Comparison of ENCODE assay signal across 10 cellular contexts in the genomic region with DNA sequence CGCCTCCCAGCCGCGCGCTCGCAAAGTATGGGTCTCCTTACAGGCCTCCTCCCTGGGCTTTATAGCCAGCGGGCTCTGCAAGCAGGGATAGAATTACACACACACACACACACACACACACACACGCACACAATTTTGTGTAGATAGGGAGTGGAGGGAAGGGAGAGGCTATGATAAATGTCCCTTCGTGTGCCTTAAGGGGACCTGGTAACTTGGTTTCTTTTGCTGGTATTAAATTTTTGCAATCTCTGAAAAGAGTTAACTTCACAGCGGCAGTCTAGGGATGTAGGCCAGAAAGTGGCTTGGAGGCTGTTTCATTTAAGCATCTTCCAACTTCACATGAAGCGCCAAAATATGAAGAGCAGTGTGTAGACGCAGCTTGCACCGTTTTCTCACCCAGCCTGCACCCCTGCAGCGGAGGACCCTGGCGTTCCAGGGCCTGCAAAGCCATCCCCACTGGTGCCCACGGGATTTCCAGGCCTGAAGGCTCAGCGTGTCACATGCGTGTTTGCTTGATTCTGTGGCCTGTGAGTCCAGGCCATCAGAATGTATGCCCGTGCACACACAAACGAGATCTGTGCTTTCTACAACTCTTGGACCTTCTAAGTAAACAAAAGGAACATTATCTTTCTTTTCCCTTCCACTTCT.
DNase-seq lines count a peak whose midpoint lies in the region; ATAC-seq and TF ChIP-seq lines count a peak whose summit lies in the region.
"Had no signal": no experiment of that assay in that cellular context is flagged by ENCODE, and none has a peak within 500 bp of the region (broad histone marks: within the 10 kb centered on the region; RNA-seq: fewer than 3 reads in every experiment).

No MANE protein-coding gene starts in this region.

- no peak overlapping the region for H3K4me3 ChIP-seq in CD4-positive, CD25-positive, alpha-beta regulatory T cell (ENCODE audit: low read depth, low read length)
- H3K4me3 ChIP-seq in HUES48 (ENCODE audit: low read depth, low read length) (peak overlapping the region; percentile 20), esophagus muscularis mucosa (peak overlapping the region; percentile 55 to 72 (median 65)), spleen (peak overlapping the region in 4 of 8 donors; percentile 60 to 78 (median 62))

- 31% methylated on average over 19 of the region's 19 CpGs for WGBS in esophagus muscularis mucosa
- WGBS in spleen, 5 donors: 47 to 66% (median 49%) methylated on average over 14 to 19 of the region's 19 CpGs

- H3K9ac ChIP-seq in HUES48 (ENCODE audit: low read depth, low read length): no peak overlapping the region

- no peaks in the 10 kb centered on the region for H3K9me3 ChIP-seq in CD4-positive, CD25-positive, alpha-beta regulatory T cell (ENCODE audit: control insufficient read depth in 2 of 2, low read length in 2 of 2)
- H3K9me3 ChIP-seq in HUES48 (ENCODE audit: control insufficient read depth, insufficient read depth, low read length) (no peaks in the 10 kb centered on the region), esophagus muscularis mucosa (no peaks in the 10 kb centered on the region), spleen (no peaks in the 10 kb centered on the region)

- H3K27me3 ChIP-seq in CD4-positive, CD25-positive, alpha-beta regulatory T cell (ENCODE audit: control insufficient read depth, insufficient read depth, low read length): peaks cover 21% of the 10 kb centered on the region
- H3K27me3 ChIP-seq in HUES48 (ENCODE audit: control insufficient read depth, insufficient read depth, low read length) (peaks cover 72% of the 10 kb centered on the region), esophagus muscularis mucosa (peaks cover 0 to 60% (median 2%) of the 10 kb centered on the region in 4 donors), spleen (replicated peaks in 1 of 7) (peaks cover 0 to 70% (median 31%) of the 10 kb centered on the region in 7 donors)

- H3K27me3 Mint-ChIP-seq in CD4-positive, CD25-positive, alpha-beta regulatory T cell: peaks cover 27% of the 10 kb centered on the region
- H3K27me3 Mint-ChIP-seq in neural crest cell (ENCODE audit: low read depth): peaks cover 54% of the 10 kb centered on the region

- intact Hi-C loops in esophagus muscularis mucosa (cut with DNase I) (no loop called here), spleen (cut with DNase I; ENCODE audit: low total_unique reads) (no loop called here)

- H3K4me3 Mint-ChIP-seq in CD4-positive, CD25-positive, alpha-beta regulatory T cell: peak overlapping the region in 3 of 4 donors; percentile 14 to 60 (median 27)
- peak overlapping the region; percentile 77 for H3K4me3 Mint-ChIP-seq in neural crest cell
- H3K4me3 Mint-ChIP-seq: activated CD4-positive, alpha-beta memory T cell treated with anti-CD3 and anti-CD28 coated beads, Interleukin-2, amount 10 ng/mL, durations not matched to agents 7 days and 5 days had no signal

- TF ChIP-seq EP300 in esophagus muscularis mucosa (IDR thresholded peaks at IDR 0.05): no peak

- no peaks in the 10 kb centered on the region for H3K36me3 ChIP-seq in CD4-positive, CD25-positive, alpha-beta regulatory T cell (ENCODE audit: control insufficient read depth, insufficient read depth, low read length)
- H3K36me3 ChIP-seq in HUES48 (ENCODE audit: control insufficient read depth, insufficient read depth, low read length): no peaks in the 10 kb centered on the region
- no peaks in the 10 kb centered on the region for H3K36me3 ChIP-seq in esophagus muscularis mucosa
- H3K36me3 ChIP-seq in spleen: no peaks in the 10 kb centered on the region

- no peak for TF ChIP-seq POLR2A in esophagus muscularis mucosa (IDR thresholded peaks at IDR 0.05; ENCODE audit: low read depth)
- TF ChIP-seq POLR2A in spleen (IDR thresholded peaks at IDR 0.05): no peak

- TF ChIP-seq CTCF in esophagus muscularis mucosa (IDR thresholded peaks at IDR 0.05) (no peak), neural crest cell (conservative IDR thresholded peaks at IDR 0.05) (no peak), spleen (IDR thresholded peaks at IDR 0.05 in 8 of 11, conservative IDR thresholded peaks at IDR 0.05 in 3 of 11) (no peak)

- peaks cover 0 to 6% (median 0%) of the 10 kb centered on the region in 7 donors for H3K9me3 Mint-ChIP-seq in CD4-positive, CD25-positive, alpha-beta regulatory T cell
- H3K9me3 Mint-ChIP-seq in neural crest cell: no peaks in the 10 kb centered on the region
- H3K9me3 Mint-ChIP-seq: activated CD4-positive, alpha-beta memory T cell treated with anti-CD3 and anti-CD28 coated beads, Interleukin-2, amount 10 ng/mL, durations not matched to agents 7 days and 5 days; activated naive CD4-positive, alpha-beta T cell treated with anti-CD3 and anti-CD28 coated beads, Interleukin-2, amount 50 U/mL, for 72 hours had no signal

- ATAC-seq in CD4-positive, CD25-positive, alpha-beta regulatory T cell (ENCODE audit: low read depth in 2 of 2): no peak
- no peak for ATAC-seq in GM21825 (IDR thresholded peaks at IDR 0.05; ENCODE audit: unreplicated experiment)
- no peak for ATAC-seq in HG03280 (IDR thresholded peaks at IDR 0.05; ENCODE audit: unreplicated experiment)

- no peaks in the 10 kb centered on the region for H3K36me3 Mint-ChIP-seq in CD4-positive, CD25-positive, alpha-beta regulatory T cell
- H3K36me3 Mint-ChIP-seq in neural crest cell (ENCODE audit: low read depth): no peaks in the 10 kb centered on the region
- H3K36me3 Mint-ChIP-seq: activated naive CD4-positive, alpha-beta T cell treated with anti-CD3 and anti-CD28 coated beads, Interleukin-2, amount 50 U/mL, for 72 hours had no signal

- DNase-seq in CD4-positive, CD25-positive, alpha-beta regulatory T cell: no peak
- DNase-seq in esophagus muscularis mucosa (ENCODE audit: extremely low spot score) (no peak), neural crest cell (ENCODE audit: low read depth, low spot score) (no peak), spleen (no peak), NCI-H1105 treated with DMSO at 0.1 percent for 48 hours (lab: John Stamatoyannopoulos, UW) (no peak)

- H3K4me1 Mint-ChIP-seq in CD4-positive, CD25-positive, alpha-beta regulatory T cell: peaks cover 0 to 5% (median 2%) of the 10 kb centered on the region in 4 donors
- peaks cover 8% of the 10 kb centered on the region for H3K4me1 Mint-ChIP-seq in neural crest cell

- no peak overlapping the region for H3K27ac ChIP-seq in CD4-positive, CD25-positive, alpha-beta regulatory T cell (ENCODE audit: insufficient read depth, low read length, poor library complexity, severe bottlenecking)
- H3K27ac ChIP-seq in HUES48 (ENCODE audit: low read depth, low read length): no peak overlapping the region
- peak overlapping the region in 2 of 4 donors; percentile 69 to 79 for H3K27ac ChIP-seq in esophagus muscularis mucosa (replicated peaks in 1 of 4)
- no peak overlapping the region for H3K27ac ChIP-seq in spleen

- no peak overlapping the region for H3K27ac Mint-ChIP-seq in CD4-positive, CD25-positive, alpha-beta regulatory T cell
- H3K27ac Mint-ChIP-seq in neural crest cell (ENCODE audit: unreplicated experiment): no peak overlapping the region
- H3K27ac Mint-ChIP-seq: activated CD4-positive, alpha-beta memory T cell treated with anti-CD3 and anti-CD28 coated beads, Interleukin-2, amount 10 ng/mL, durations not matched to agents 7 days and 5 days; activated naive CD4-positive, alpha-beta T cell treated with anti-CD3 and anti-CD28 coated beads, Interleukin-2, amount 50 U/mL, for 72 hours had no signal

- H3K4me1 ChIP-seq in CD4-positive, CD25-positive, alpha-beta regulatory T cell (ENCODE audit: control insufficient read depth, insufficient read depth, low read length, poor library complexity, severe bottlenecking): peaks cover 15% of the 10 kb centered on the region
- H3K4me1 ChIP-seq in HUES48 (ENCODE audit: control insufficient read depth, insufficient read depth, low read length): 0 out of 2 replicates have a peak, but pooled peaks cover 5% of the 10 kb centered on the region
- peaks cover 11 to 33% (median 32%) of the 10 kb centered on the region in 4 donors for H3K4me1 ChIP-seq in esophagus muscularis mucosa
- H3K4me1 ChIP-seq in spleen: peaks cover 4 to 34% (median 24%) of the 10 kb centered on the region in 6 donors
